ENCODE assay signal across 32 cellular contexts in the genomic region with DNA sequence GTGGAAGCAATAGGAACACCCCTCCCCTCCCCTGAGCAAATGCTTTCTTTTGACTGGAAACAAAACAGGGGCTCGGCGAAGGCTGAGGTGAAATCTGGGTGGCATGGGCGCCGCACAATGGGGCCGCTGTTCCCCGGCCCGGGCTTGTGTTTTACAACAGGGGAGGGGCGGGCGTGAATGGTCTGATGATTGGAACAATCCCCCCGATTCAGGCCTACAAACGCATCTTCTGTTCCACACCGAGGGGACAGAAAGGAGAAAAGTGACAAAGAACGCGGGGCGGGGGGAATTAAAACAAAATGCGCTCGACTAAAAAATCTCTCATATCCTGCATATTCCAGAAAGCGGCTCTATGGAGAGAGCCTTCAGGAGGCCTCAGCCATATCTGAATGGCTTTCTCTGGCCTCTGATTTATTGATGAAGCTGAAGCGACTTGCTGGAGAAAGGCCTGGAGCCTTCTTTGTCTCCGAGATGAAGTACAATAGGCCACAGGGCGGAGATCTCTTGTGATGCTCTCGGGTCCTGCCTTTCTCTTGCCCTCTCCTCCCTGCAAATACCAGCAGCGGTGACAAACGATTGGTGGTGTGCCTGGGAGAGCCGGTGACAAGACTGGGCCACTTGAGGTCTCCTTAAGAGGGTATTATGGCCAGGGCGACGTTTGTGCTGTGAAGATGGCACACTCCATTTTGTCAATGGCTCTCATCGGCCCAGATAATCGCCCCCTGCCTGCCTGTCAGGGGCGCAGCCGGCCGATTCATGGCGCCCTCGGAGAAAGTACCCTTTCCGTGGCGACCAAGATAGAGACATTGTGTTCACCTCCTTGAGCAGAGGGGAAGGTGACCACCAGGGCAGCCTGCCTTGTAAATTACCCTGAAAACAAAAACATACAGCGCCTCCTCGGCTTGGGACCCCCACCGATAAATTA. TPM values are rescaled to one million over a fixed set of nuclear protein-coding genes. Genes with fewer than 3 reads are reported as not detected.
DNase-seq lines count a peak whose midpoint lies in the region; ATAC-seq and TF ChIP-seq lines count a peak whose summit lies in the region.
"Had no signal": no experiment of that assay in that cellular context is flagged by ENCODE, and none has a peak within 500 bp of the region (broad histone marks: within the 10 kb centered on the region; RNA-seq: fewer than 3 reads in every experiment).

No MANE protein-coding gene starts in this region.

- H3K27ac ChIP-seq in dorsolateral prefrontal cortex (peak overlapping the region; percentile 85 to 100 (median 98)), PC-3 (ENCODE audit: low read length) (no peak overlapping the region)
- H3K27ac ChIP-seq: brain microvascular endothelial cell, C4-2B, esophagus squamous epithelium, gastrocnemius medialis, GM23248, neutrophil, Peyer's patch, SJSA1, spleen, testis, uterus had no signal

- no peaks in the 10 kb centered on the region for H4K20me1 ChIP-seq in PC-3 (ENCODE audit: low read length)

- no peaks in the 10 kb centered on the region for H3K4me1 ChIP-seq in PC-3 (ENCODE audit: insufficient read depth, low read length)
- H3K4me1 ChIP-seq: esophagus squamous epithelium, gastrocnemius medialis, Peyer's patch, SJSA1, spleen, testis, uterus had no signal

- H3K27me3 ChIP-seq in dorsolateral prefrontal cortex (peaks cover 0 to 12% (median 0%) of the 10 kb centered on the region in 45 donors), PC-3 (ENCODE audit: low read length) (peaks cover 86% of the 10 kb centered on the region)
- H3K27me3 ChIP-seq: gastrocnemius medialis, Peyer's patch, testis, uterus had no signal

- no peak overlapping the region for H3K4me2 ChIP-seq in PC-3 (ENCODE audit: low read length)

- no peak overlapping the region for H3K9ac ChIP-seq in PC-3 (ENCODE audit: low read length)
- H3K9ac ChIP-seq: GM23248 had no signal

- intact Hi-C loops in dorsolateral prefrontal cortex (cut with DNase I) (loop anchor here (2.0 to 10.0 kb wide), 5 partner anchors 36 to 139 kb away; a partner anchor contains a TSS), PC-3 (cut with micrococcal nuclease) (no loop called here)

- H3K36me3 ChIP-seq in PC-3 (ENCODE audit: low read depth, low read length), result no peaks in the 10 kb centered on the region
- H3K36me3 ChIP-seq: brain microvascular endothelial cell, esophagus squamous epithelium, gastrocnemius medialis, neutrophil, Peyer's patch, SJSA1, spleen, uterus had no signal

- CTCF ChIA-PET in PC-3 (lab: Charles Lee), result no interaction called here

- no TSS peak for BruUV-seq in PC-3 (replicated peaks; lab: Mats Ljungman, UMichigan)

- no peaks in the 10 kb centered on the region for H3K9me2 ChIP-seq in PC-3 (replicated peaks; ENCODE audit: low read length)

- H3K9me3 ChIP-seq in PC-3 (ENCODE audit: low read length), result no peaks in the 10 kb centered on the region
- H3K9me3 ChIP-seq: esophagus squamous epithelium, gastrocnemius medialis, neutrophil, Peyer's patch, SJSA1, spleen, testis, uterus had no signal

- POLR2A ChIA-PET in PC-3 (lab: Charles Lee; ENCODE audit: unreplicated experiment), result no interaction called here

- H2AFZ ChIP-seq in PC-3 (ENCODE audit: low read length), result no peak overlapping the region
- H2AFZ ChIP-seq: GM23248 had no signal

- DNase-seq in NCI-H524 (lab: John Stamatoyannopoulos, UW), result peak; percentile 71 to 78
- DNase-seq in dorsolateral prefrontal cortex, result peak; percentile 16 to 90 (median 80)
- peak; percentile 87 for DNase-seq in medulla oblongata (ENCODE audit: extremely low spot score)
- peak; percentile 62 for DNase-seq in retina
- no peak for DNase-seq in PC-3
- DNase-seq in activated T-cell treated with anti-CD3 and anti-CD28 coated beads, Interleukin-2, amount 50 U/mL, for 1 hour, result no peak
- DNase-seq: activated CD4-positive, CD25-positive, alpha-beta regulatory T cell treated with anti-CD3 and anti-CD28 coated beads, Interleukin-2, amount 50 U/mL, for 72 hours; activated CD8-positive, alpha-beta T cell treated with anti-CD3 and anti-CD28 coated beads for 36 hours; activated gamma-delta T cell treated with Interleukin-2 at 50 U/mL for 16 hours; activated naive CD8-positive, alpha-beta T cell treated with anti-CD3 and anti-CD28 coated beads, Interleukin-2, amount 50 U/mL, for 24 hours; brain microvascular endothelial cell; effector memory CD8-positive, alpha-beta T cell; esophagus squamous epithelium; gastrocnemius medialis; GM23248; kidney; NCI-H1436; NCI-H2171 treated with DMSO at 0.1 percent for 48 hours; NCI-H526; Peyer's patch; right cardiac atrium; spleen; stimulated activated CD4-positive, alpha-beta T cell treated with anti-CD3 and anti-CD28 coated beads, Interleukin-4, amount 100 ng/mL, for 1 hour; T-helper 1 cell; testis; uterus had no signal

- no peak for ATAC-seq in PC-3
- ATAC-seq in GM18858 (IDR thresholded peaks at IDR 0.05; ENCODE audit: unreplicated experiment), result no peak
- ATAC-seq: activated CD8-positive, alpha-beta T cell treated with anti-CD3 and anti-CD28 coated beads for 36 hours; activated naive CD8-positive, alpha-beta T cell treated with anti-CD3 and anti-CD28 coated beads, Interleukin-2, amount 50 U/mL, for 24 hours; effector memory CD8-positive, alpha-beta T cell; gastrocnemius medialis; right cardiac atrium; stimulated activated memory B cell treated with anti-CD40 and anti-IgM and Interleukin-4, amounts not matched to agents 10 μg/mL and 1 μg/mL and 100 μg/mL, for 72 hours had no signal

- H3K4me3 ChIP-seq in dorsolateral prefrontal cortex, result peak overlapping the region in 18 of 59 donors; percentile 2 to 52 (median 18)
- H3K4me3 ChIP-seq in PC-3 (ENCODE audit: low read length), result no peak overlapping the region
- H3K4me3 ChIP-seq: esophagus squamous epithelium, gastrocnemius medialis, GM23248, lung, Peyer's patch, SJSA1, spleen, uterus had no signal

- no peaks in the 10 kb centered on the region for H3F3A ChIP-seq in PC-3 (ENCODE audit: low read length, unreplicated experiment)

- TF ChIP-seq CTCF in dorsolateral prefrontal cortex (IDR thresholded peaks at IDR 0.05 in 54 of 56, conservative IDR thresholded peaks at IDR 0.05 in 2 of 56; ENCODE audit: low read depth in 1 of 56, partially characterized antibody in 56 of 56) (peak in 14 of 56 donors; percentile 4 to 39 (median 14)), PC-3 (conservative IDR thresholded peaks at IDR 0.05; ENCODE audit: low read depth, low read length) (no peak)

- H3K79me2 ChIP-seq in PC-3 (ENCODE audit: low read length), result no peaks in the 10 kb centered on the region

RNA-seq across cellular contexts. Expression of a gene that starts 47.1 kb away (rescaled TPM):
- total RNA-seq in dorsolateral prefrontal cortex (100 to 1,000 TPM in 2 of 120 experiments, 10 to 100 TPM in 118; 13.9 to 165 (median 45.4) TPM), PC-3 (2014; rRNA removed) (not detected in 2 replicates)
- total RNA-seq: activated CD8-positive, alpha-beta T cell treated with anti-CD3 and anti-CD28 coated beads for 36 hours; esophagus squamous epithelium; GM23248; kidney; Peyer's patch; right cardiac atrium; SJSA1; testis; uterus had no signal

Comparison
In these comparisons a context has a peak if more than half of its experiments do, and no peak if none do; other contexts are left out.
1. DNase-seq: peak in NCI-H524 (2 of 2), dorsolateral prefrontal cortex (10 of 10), medulla oblongata (single experiment) and retina (single experiment); none in PC-3 (single experiment) and activated T-cell treated with anti-CD3 and anti-CD28 coated beads, Interleukin-2, amount 50 U/mL, for 1 hour (single experiment).
2. RNA of a gene that starts 47.1 kb away (total RNA-seq): 13.9 to 165 TPM in dorsolateral prefrontal cortex; not detected in PC-3; every median in the first group is over 10 times any median in the second.